8 cellular contexts compared by ENCODE assay signal in the genomic region with DNA sequence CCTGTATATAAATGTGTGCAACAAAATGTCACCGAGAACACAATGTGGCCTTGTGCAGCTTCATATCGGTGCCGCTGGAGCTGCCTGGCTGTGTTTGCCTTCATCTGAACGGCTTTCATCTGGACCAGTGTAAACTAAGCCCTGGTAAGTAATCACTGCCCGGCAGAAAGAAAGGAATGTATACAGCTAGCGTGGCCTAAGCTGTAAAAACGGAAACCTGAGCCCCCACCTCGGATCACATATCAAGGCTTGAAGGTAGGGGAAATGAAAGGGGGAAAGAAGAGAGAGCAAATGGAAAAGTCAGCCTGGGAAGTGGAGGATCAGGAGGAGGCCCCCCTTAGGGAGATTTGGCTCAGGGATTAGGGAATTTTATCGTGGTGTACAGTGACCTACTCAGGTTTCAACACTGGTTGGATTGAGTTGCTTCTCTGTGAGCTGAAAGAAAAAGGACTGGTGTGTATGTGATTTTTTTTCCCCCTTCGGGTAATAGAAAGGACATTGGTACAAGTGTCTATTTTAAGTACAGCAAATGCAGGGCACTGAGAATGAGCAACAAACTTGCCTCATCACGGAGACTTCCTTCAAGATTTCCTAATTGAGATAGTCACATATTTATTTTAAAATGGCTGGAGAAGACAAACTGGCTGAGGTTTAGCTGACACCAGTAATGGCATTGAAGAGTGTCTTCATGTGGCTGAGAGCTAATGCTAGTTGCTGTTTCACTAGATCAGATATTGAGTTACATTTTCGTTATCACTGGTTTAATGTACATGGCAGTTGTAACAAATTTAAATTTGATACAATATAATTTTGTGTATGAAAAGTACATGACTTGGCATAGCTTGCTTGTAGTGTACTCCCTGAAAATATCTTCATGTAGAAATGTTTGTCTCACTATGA. TPM values are rescaled to one million over a fixed set of nuclear protein-coding genes. Genes with fewer than 3 reads are reported as not detected.
DNase-seq lines count a peak whose midpoint lies in the region; FAIRE-seq and TF ChIP-seq lines count a peak whose summit lies in the region.

No MANE protein-coding gene starts in this region.

- peaks cover 22% of the 10 kb centered on the region for H3K23me2 ChIP-seq in H1 (ENCODE audit: low read depth, low read length)

- no peak for TF ChIP-seq EP300 in H1 (IDR thresholded peaks at IDR 0.05; ENCODE audit: borderline replicate concordance in 1 of 2, low read depth in 2 of 2, low read length in 2 of 2)

- H2BK120ac ChIP-seq in H1 (replicated peaks; ENCODE audit: low read depth, low read length), result no peak overlapping the region

- FAIRE-seq in H1 (lab: Jason Lieb, UNC), result no peak

- H2BK15ac ChIP-seq in H1 (ENCODE audit: low read length), result no peak overlapping the region

- H2BK5ac ChIP-seq in H1 (ENCODE audit: low read depth, low read length), result no peak overlapping the region

- 0 out of 4 replicates have a peak, but pooled peaks cover 0 to under 1% of the 10 kb centered on the region in 2 experiments for H3K79me2 ChIP-seq in H1 (ENCODE audit: control insufficient read depth in 1 of 2, insufficient read depth in 2 of 2, low read length in 2 of 2)

- TF ChIP-seq CTCF in H1 (IDR thresholded peaks at IDR 0.05; ENCODE audit: control extremely low read depth in 1 of 3, insufficient read depth in 1 of 3, low read depth in 1 of 3, low read length in 3 of 3) (no peak), GM13977 (IDR thresholded peaks at IDR 0.05; ENCODE audit: extremely low read depth, insufficient read depth, missing control alignments) (no peak)

- H2BK20ac ChIP-seq in H1 (ENCODE audit: low read length), result peak overlapping the region; percentile 75; the same call in 1 of the 2 replicates

- no peak for TF ChIP-seq POLR2A in H1 (IDR thresholded peaks at IDR 0.05; ENCODE audit: control extremely low read depth in 1 of 2, low read depth in 2 of 2, low read length in 2 of 2)

- no peak overlapping the region for H4K5ac ChIP-seq in H1 (ENCODE audit: insufficient read length, low read depth, low read length)

- H3K27ac ChIP-seq in H1 (ENCODE audit: low read depth, low read length), result no peak overlapping the region

- CTCF ChIA-PET in H1 (lab: Charles Lee; ENCODE audit: partially characterized antibody), result interaction anchor here (1.0 to 3.9 kb wide), 5 partner anchors 11 to 374 kb away, joined by 3 to 14 read pairs (median 5); no protein-coding TSS in a partner anchor

- no peak overlapping the region for H3K56ac ChIP-seq in H1 (replicated peaks; ENCODE audit: insufficient read length, low read depth, low read length)

- H3K27me3 ChIP-seq in H1 (replicated peaks in 1 of 4; ENCODE audit: control insufficient read depth in 3 of 4, extremely low read depth in 1 of 4, insufficient read depth in 3 of 4, low read length in 3 of 4), result peaks cover under 1 to 24% (median 12%) of the 10 kb centered on the region in 4 experiments; a peak in 6 of 7 replicates

- H4K8ac ChIP-seq in H1 (ENCODE audit: extremely low read depth, insufficient read depth, low read length), result no peak overlapping the region

- POLR2A ChIA-PET in H1 (lab: Charles Lee; ENCODE audit: partially characterized antibody), result no interaction called here

- in situ Hi-C loops in GM13977 (cut with MboI; ENCODE audit: low pct_unique_long_range_greater_than_20kb, low sequenced_read_pairs, unreplicated experiment), result no loop called here

- no peaks in the 10 kb centered on the region for H3K79me1 ChIP-seq in H1 (ENCODE audit: low read depth, low read length)

- H3K4ac ChIP-seq in H1 (replicated peaks; ENCODE audit: insufficient read length, low read depth, low read length), result no peak overlapping the region

- TF ChIP-seq RAD21 in H1 (IDR thresholded peaks at IDR 0.05 in 1 of 2, conservative IDR thresholded peaks at IDR 0.05 in 1 of 2; ENCODE audit: low read depth in 2 of 2, low read length in 2 of 2), result no peak

- no peak overlapping the region for H4K91ac ChIP-seq in H1 (replicated peaks; ENCODE audit: insufficient read length, low read length)

- no peak overlapping the region for H3K14ac ChIP-seq in H1 (ENCODE audit: insufficient read length)

- H3K9ac ChIP-seq in H1 (replicated peaks in 1 of 4; ENCODE audit: extremely low read depth in 1 of 4, low read depth in 3 of 4, low read length in 3 of 4), result no peak overlapping the region

- 44% methylated on average over 12 of the region's 12 CpGs; no CpG with 5 or more reads in 1 of the 2 experiments for WGBS in H1 (ENCODE audit: extremely low coverage in 1 of 2, insufficient coverage in 1 of 2, insufficient read length in 1 of 2, insufficient replicate concordance in 2 of 2, low coverage in 1 of 2, low lambda C conversion rate in 2 of 2, missing lambda C conversion rate in 1 of 2), 2 experiments

- peak overlapping the region; percentile 54 to 99 for H3K4me2 ChIP-seq in H1 (ENCODE audit: insufficient read depth in 1 of 2, low read depth in 2 of 2, low read length in 2 of 2)

- no peaks in the 10 kb centered on the region for H3K36me3 ChIP-seq in H1 (ENCODE audit: control insufficient read depth in 2 of 4, insufficient read depth in 4 of 4, low read length in 3 of 4)

- no peak overlapping the region; the same call in 1 of the 2 replicates for H2BK12ac ChIP-seq in H1 (ENCODE audit: low read depth, low read length)

- no peak overlapping the region for H2AFZ ChIP-seq in H1 (ENCODE audit: low read length)

- H3K4me1 ChIP-seq in H1 (replicated peaks in 1 of 4; ENCODE audit: control insufficient read depth in 3 of 4, insufficient read depth in 4 of 4, low read length in 3 of 4), result peaks cover 0 to 11% (median 9%) of the 10 kb centered on the region in 4 experiments; a peak in 6 of 7 replicates

- no peak overlapping the region for H3K23ac ChIP-seq in H1 (ENCODE audit: insufficient read length)

- H3K9me3 ChIP-seq in H1 (ENCODE audit: insufficient read depth in 2 of 2, low read depth in 1 of 2, low read length in 1 of 2), result no peaks in the 10 kb centered on the region

- H3K4me3 ChIP-seq in H1 (ENCODE audit: extremely low read depth in 1 of 4, insufficient read depth in 2 of 4, low read depth in 3 of 4, low read length in 4 of 4), result peak overlapping the region in 2 of 4 experiments; percentile 12 to 91; a peak in 2 of 8 replicates

- DNase-seq in Daoy (ENCODE audit: low read depth) (peak; percentile 54), NCI-H524 treated with DMSO at 0.1 percent for 48 hours (lab: John Stamatoyannopoulos, UW) (peak; percentile 68), H1 (ENCODE audit: low read depth in 1 of 2, low spot score in 2 of 2) (no peak), nucleus accumbens (lab: John Stamatoyannopoulos, UW) (peak in 29 of 56 donors; percentile 1 to 58 (median 28)), GM13977 (ENCODE audit: low spot score) (no peak), cortex of kidney (lab: John Stamatoyannopoulos, UW) (no peak)
- no peak for DNase-seq in activated CD8-positive, alpha-beta memory T cell treated with anti-CD3 and anti-CD28 coated beads, Interleukin-2, amount 50 U/mL, for 4 hours
- DNase-seq in activated T-cell treated with anti-CD3 and anti-CD28 coated beads, Interleukin-2, amount 50 U/mL, for 1 hour, result no peak

- peaks cover 0 to 2% of the 10 kb centered on the region in 2 experiments for H4K20me1 ChIP-seq in H1 (replicated peaks in 1 of 2; ENCODE audit: control insufficient read depth in 1 of 2, insufficient read depth in 2 of 2, low read length in 2 of 2)

- H2AK5ac ChIP-seq in H1 (ENCODE audit: low read depth, low read length), result no peak overlapping the region

- H3K18ac ChIP-seq in H1 (ENCODE audit: extremely low read depth, low read length), result no peak overlapping the region

TF ChIP-seq in H1, 55 proteins besides CTCF, POLR2A, EP300 and RAD21:
- TF ChIP-seq KDM4A (IDR thresholded peaks at IDR 0.05; ENCODE audit: low read depth, low read length, severe bottlenecking), result no peak
- TF ChIP-seq SIN3A (conservative IDR thresholded peaks at IDR 0.05 in 1 of 2, IDR thresholded peaks at IDR 0.05 in 1 of 2; ENCODE audit: low read depth in 1 of 2, low read length in 2 of 2), result 0 out of 4 replicates have a peak, but pooled peaks of 1 of the 2 experiments have one; percentile 34
TF ChIP-seq in H1: peak in this region for 1.

RNA-seq across cellular contexts. Expression of a gene that starts 3.5 kb away (rescaled TPM):
- total RNA-seq in Daoy (2014; rRNA removed; shearing (Covaris generic)), result 1.8 and 2.1 TPM in 2 replicates
- 6.2 and 7.4 TPM in 2 replicates for total RNA-seq in H1 (2021; fragmentation: NEBNext Ultra II Directional; extraction: Animal tissue kit (Norgen Biotek cat#: 25700))
- 0.45 and 0.55 TPM in 2 replicates for polyA plus RNA-seq in H1 (2011; rRNA removed)
- 0.56 TPM for polyA plus RNA-seq in H1 (2011; cell fraction: cytosol; rRNA removed)
- polyA plus RNA-seq in H1 (2011; cell fraction: nucleus; rRNA removed), result 1.4 TPM
- polyA plus RNA-seq in H1 (2012, experiment 1 of 2), result 2.3 to 2.9 TPM (median 2.7 TPM) in 4 replicates
- polyA plus RNA-seq in H1 (2012, experiment 2 of 2), result 2.0 TPM
- 2.7 TPM for polyA plus RNA-seq in H1 (2013, experiment 1 of 2)
- 2.5 TPM for polyA plus RNA-seq in H1 (2013, experiment 2 of 2)
- 1.2 and 2.4 TPM in 2 replicates for polyA minus RNA-seq in H1 (2011; rRNA and poly(A)+ RNA removed)
- 4.0 TPM for polyA minus RNA-seq in H1 (2011; cell fraction: cytosol; rRNA and poly(A)+ RNA removed)
- polyA minus RNA-seq in H1 (2011; cell fraction: nucleus; rRNA and poly(A)+ RNA removed), result 7.0 TPM

RNA-seq across cellular contexts. Expression of a gene that starts 34.0 kb away (rescaled TPM):
- 6.5 and 9.2 TPM in 2 replicates for total RNA-seq in Daoy (2014; rRNA removed; shearing (Covaris generic))
- 15.6 and 16.1 TPM in 2 replicates for total RNA-seq in H1 (2021; fragmentation: NEBNext Ultra II Directional; extraction: Animal tissue kit (Norgen Biotek cat#: 25700))
- 10.7 TPM in 2 replicates for polyA plus RNA-seq in H1 (2011; rRNA removed)
- polyA plus RNA-seq in H1 (2011; cell fraction: cytosol; rRNA removed), result 10.7 TPM
- polyA plus RNA-seq in H1 (2011; cell fraction: nucleus; rRNA removed), result 16.1 TPM
- polyA plus RNA-seq in H1 (2012, experiment 1 of 2), result 10.0 to 13.8 TPM (median 10.7 TPM) in 4 replicates
- polyA plus RNA-seq in H1 (2012, experiment 2 of 2), result 4.5 TPM
- polyA plus RNA-seq in H1 (2013, experiment 1 of 2), result 8.5 TPM
- polyA plus RNA-seq in H1 (2013, experiment 2 of 2), result 8.2 TPM
- polyA minus RNA-seq in H1 (2011; rRNA and poly(A)+ RNA removed), result 22.7 and 24.0 TPM in 2 replicates
- 11.0 TPM for polyA minus RNA-seq in H1 (2011; cell fraction: cytosol; rRNA and poly(A)+ RNA removed)
- 45.2 TPM for polyA minus RNA-seq in H1 (2011; cell fraction: nucleus; rRNA and poly(A)+ RNA removed)

Comparison
In these comparisons a context has a peak if more than half of its experiments do, and no peak if none do; other contexts are left out.
1. DNase-seq: peak in Daoy (single experiment), NCI-H524 treated with DMSO at 0.1 percent for 48 hours (single experiment) and nucleus accumbens (29 of 56); none in H1 (0 of 2), activated CD8-positive, alpha-beta memory T cell treated with anti-CD3 and anti-CD28 coated beads, Interleukin-2, amount 50 U/mL, for 4 hours (single experiment), GM13977 (single experiment), activated T-cell treated with anti-CD3 and anti-CD28 coated beads, Interleukin-2, amount 50 U/mL, for 1 hour (single experiment) and cortex of kidney (single experiment).